In the genomic region with DNA sequence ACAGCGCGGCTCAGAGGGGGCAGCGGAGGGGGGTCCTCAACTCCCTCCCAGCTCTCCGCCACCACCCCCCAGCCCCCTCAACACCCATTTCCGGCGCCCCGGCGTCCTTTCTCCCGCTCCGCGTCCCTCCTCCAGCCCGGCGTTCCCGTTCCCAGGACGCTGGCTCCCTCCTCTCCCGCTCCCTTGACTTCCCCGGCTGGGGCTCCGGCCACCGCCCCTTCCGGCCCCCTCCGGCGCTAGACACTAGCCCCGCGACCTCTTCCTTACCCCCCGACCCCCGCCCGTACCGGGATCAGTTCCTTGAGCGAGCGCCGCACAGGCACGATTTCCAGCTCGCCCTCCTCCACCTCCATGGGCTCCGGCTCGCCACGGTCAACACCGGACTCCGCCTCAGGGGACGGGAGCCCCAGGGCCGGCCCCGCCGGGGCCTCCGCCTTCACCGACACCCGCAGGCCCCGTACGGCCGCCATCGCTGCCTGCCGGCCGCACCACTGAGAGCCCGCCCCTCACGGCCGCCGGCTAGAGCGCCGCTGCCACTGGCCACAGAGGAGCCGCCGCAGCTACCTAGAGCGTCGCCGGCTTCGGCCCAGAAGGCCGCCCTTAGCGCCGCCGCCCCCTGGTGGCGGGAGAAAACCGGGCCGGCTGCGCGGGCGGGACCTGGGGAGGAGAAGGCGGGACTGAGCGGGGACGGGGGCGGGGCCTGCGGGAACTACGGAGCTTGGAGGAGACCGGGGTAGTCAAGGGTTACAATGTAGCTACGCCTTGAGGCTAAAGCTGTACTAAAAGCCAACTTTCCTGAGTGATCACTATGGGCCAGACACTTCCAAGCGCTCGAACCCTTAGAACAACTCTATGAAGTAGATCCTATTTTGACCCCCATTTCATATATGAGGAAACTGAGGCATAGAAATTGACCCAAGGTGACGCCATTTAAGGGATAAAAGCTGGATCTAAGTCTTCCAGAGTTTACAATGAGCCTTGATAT, we compare ENCODE assay signal across 8 cellular contexts. TPM values are rescaled to one million over a fixed set of nuclear protein-coding genes. Genes with fewer than 3 reads are reported as not detected.
DNase-seq lines count a peak whose midpoint lies in the region; TF ChIP-seq lines count a peak whose summit lies in the region.

A gene with protein sequence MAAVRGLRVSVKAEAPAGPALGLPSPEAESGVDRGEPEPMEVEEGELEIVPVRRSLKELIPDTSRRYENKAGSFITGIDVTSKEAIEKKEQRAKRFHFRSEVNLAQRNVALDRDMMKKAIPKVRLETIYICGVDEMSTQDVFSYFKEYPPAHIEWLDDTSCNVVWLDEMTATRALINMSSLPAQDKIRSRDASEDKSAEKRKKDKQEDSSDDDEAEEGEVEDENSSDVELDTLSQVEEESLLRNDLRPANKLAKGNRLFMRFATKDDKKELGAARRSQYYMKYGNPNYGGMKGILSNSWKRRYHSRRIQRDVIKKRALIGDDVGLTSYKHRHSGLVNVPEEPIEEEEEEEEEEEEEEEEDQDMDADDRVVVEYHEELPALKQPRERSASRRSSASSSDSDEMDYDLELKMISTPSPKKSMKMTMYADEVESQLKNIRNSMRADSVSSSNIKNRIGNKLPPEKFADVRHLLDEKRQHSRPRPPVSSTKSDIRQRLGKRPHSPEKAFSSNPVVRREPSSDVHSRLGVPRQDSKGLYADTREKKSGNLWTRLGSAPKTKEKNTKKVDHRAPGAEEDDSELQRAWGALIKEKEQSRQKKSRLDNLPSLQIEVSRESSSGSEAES (minus strand): TSS at position 493 of the 985 bp plus-strand sequence. CDS start 23 bp downstream, at position 470.

- intact Hi-C loops in stomach (cut with DNase I; ENCODE audit: low total_unique reads), result no loop called here

- peak within 1 kb of the TSS; percentile 86 for H3K4me3 ChIP-seq in H7 (ENCODE audit: insufficient read depth, low read depth, low read length)
- H3K4me3 ChIP-seq in Loucy (ENCODE audit: low read length, poor library complexity, severe bottlenecking), result peak within 1 kb of the TSS; percentile 98
- H3K4me3 ChIP-seq in neural cell (ENCODE audit: low read length), result peak within 1 kb of the TSS; percentile 97
- H3K4me3 ChIP-seq in stomach, result peak within 1 kb of the TSS; percentile 78 to 99 (median 94)

- H3K36me3 ChIP-seq in H7 (replicated peaks; ENCODE audit: control insufficient read depth, insufficient read depth, low read length) (peaks cover 4% of the 10 kb centered on the region), Loucy (ENCODE audit: insufficient read depth, low read length) (peaks cover 5% of the 10 kb centered on the region; the same call in 1 of the 2 replicates), neural cell (ENCODE audit: insufficient read depth, low read length) (no peaks in the 10 kb centered on the region), stomach (peaks cover 5 to 30% (median 24%) of the 10 kb centered on the region in 4 donors)

- TF ChIP-seq CTCF in Loucy (conservative IDR thresholded peaks at IDR 0.05; ENCODE audit: low read length) (peak; percentile 79), neural cell (IDR thresholded peaks at IDR 0.05; ENCODE audit: poor library complexity, severe bottlenecking) (peak; percentile 99), stomach (IDR thresholded peaks at IDR 0.05) (peak in 6 of 7 experiments; percentile 40 to 98 (median 93))

- no peaks in the 10 kb centered on the region for H3K27me3 ChIP-seq in H7 (ENCODE audit: control insufficient read depth, insufficient read depth, low read length)
- H3K27me3 ChIP-seq in Loucy (ENCODE audit: insufficient read depth, low read length, poor library complexity, severe bottlenecking), result no peaks in the 10 kb centered on the region
- H3K27me3 ChIP-seq in neural cell (ENCODE audit: insufficient read depth, low read depth, low read length), result no peaks in the 10 kb centered on the region
- no peaks in the 10 kb centered on the region for H3K27me3 ChIP-seq in stomach

- H3K79me2 ChIP-seq in Loucy (ENCODE audit: insufficient read depth, low read length) (peaks cover 48% of the 10 kb centered on the region), neural cell (replicated peaks; ENCODE audit: insufficient read depth, low read length) (peaks cover 33% of the 10 kb centered on the region)

- H3K9me2 ChIP-seq in Loucy (replicated peaks; ENCODE audit: low read depth, low read length) (no peaks in the 10 kb centered on the region), neural cell (ENCODE audit: insufficient read depth, low read length) (no peaks in the 10 kb centered on the region)

- TF ChIP-seq POLR2A in stomach (IDR thresholded peaks at IDR 0.05), result peak in 1 of 4 donors; percentile 78

- H3K9ac ChIP-seq in Loucy (ENCODE audit: low read depth, low read length, poor library complexity, severe bottlenecking) (peak within 1 kb of the TSS; percentile 95), neural cell (ENCODE audit: low read length) (peak within 1 kb of the TSS; percentile 98)

- H4K20me1 ChIP-seq in Loucy (ENCODE audit: insufficient read depth, low read length, poor library complexity, severe bottlenecking) (peaks cover 27% of the 10 kb centered on the region), neural cell (ENCODE audit: insufficient read depth) (no peaks in the 10 kb centered on the region)

- peak within 1 kb of the TSS; percentile 90 for H3K4me2 ChIP-seq in Loucy (ENCODE audit: low read depth, low read length, poor library complexity, severe bottlenecking)
- H3K4me2 ChIP-seq in neural cell (ENCODE audit: low read length), result peak within 1 kb of the TSS; percentile 67

- H3F3A ChIP-seq in Loucy (ENCODE audit: low read depth) (no peaks in the 10 kb centered on the region), neural cell (ENCODE audit: insufficient read depth, low read length, poor library complexity, severe bottlenecking) (no peaks in the 10 kb centered on the region)

- H3K4me1 ChIP-seq in Loucy (ENCODE audit: insufficient read depth, low read length, poor library complexity, severe bottlenecking), result peaks cover 35% of the 10 kb centered on the region
- peaks cover 12 to 35% (median 24%) of the 10 kb centered on the region in 4 donors for H3K4me1 ChIP-seq in stomach

- peak; percentile 57 for TF ChIP-seq RAD21 in neural cell (conservative IDR thresholded peaks at IDR 0.05)

- 1 to 2% (median 1%) methylated on average over 44 to 84 of the region's 84 CpGs for WGBS in stomach, 5 donors

- peak; percentile 93 for DNase-seq in GDM1 (lab: John Stamatoyannopoulos, UW)
- DNase-seq in H7, result peak; percentile 99
- DNase-seq in SHP77 (lab: John Stamatoyannopoulos, UW), result peak; percentile 87 to 92
- peak; percentile 97 for DNase-seq in activated effector memory CD4-positive, alpha-beta T cell treated with anti-CD3 and anti-CD28 coated beads, Interleukin-2, amount 50 U/mL, for 16 hours
- peak; percentile 86 for DNase-seq in fibroblast of the conjunctiva (ENCODE audit: low read depth)
- peak; percentile 94 for DNase-seq in stomach

- peak within 1 kb of the TSS; percentile 99 for H2AFZ ChIP-seq in Loucy (ENCODE audit: low read length)
- peak within 1 kb of the TSS; percentile 99 for H2AFZ ChIP-seq in neural cell (ENCODE audit: low read depth, low read length)

- peak within 1 kb of the TSS; percentile 96 for H3K27ac ChIP-seq in neural cell (ENCODE audit: low read length)
- peak within 1 kb of the TSS; percentile 88 to 96 (median 92) for H3K27ac ChIP-seq in stomach

- peak; percentile 69 for TF ChIP-seq EP300 in neural cell (conservative IDR thresholded peaks at IDR 0.05; ENCODE audit: poor library complexity, severe bottlenecking)
- no peak for TF ChIP-seq EP300 in stomach (IDR thresholded peaks at IDR 0.05)

- H3K9me3 ChIP-seq in Loucy (ENCODE audit: insufficient read depth, low read depth, low read length), result no peaks in the 10 kb centered on the region
- no peaks in the 10 kb centered on the region for H3K9me3 ChIP-seq in neural cell (ENCODE audit: low read length)
- H3K9me3 ChIP-seq in stomach, result no peaks in the 10 kb centered on the region

TF ChIP-seq in neural cell, 6 proteins besides CTCF, POLR2A, EP300 and RAD21:
- TF ChIP-seq MXI1 (conservative IDR thresholded peaks at IDR 0.05; ENCODE audit: poor library complexity, severe bottlenecking), result peak; percentile 68
- TF ChIP-seq POLR2AphosphoS5 (IDR thresholded peaks at IDR 0.05), result peak; percentile 93
- TF ChIP-seq, protein P1, sequence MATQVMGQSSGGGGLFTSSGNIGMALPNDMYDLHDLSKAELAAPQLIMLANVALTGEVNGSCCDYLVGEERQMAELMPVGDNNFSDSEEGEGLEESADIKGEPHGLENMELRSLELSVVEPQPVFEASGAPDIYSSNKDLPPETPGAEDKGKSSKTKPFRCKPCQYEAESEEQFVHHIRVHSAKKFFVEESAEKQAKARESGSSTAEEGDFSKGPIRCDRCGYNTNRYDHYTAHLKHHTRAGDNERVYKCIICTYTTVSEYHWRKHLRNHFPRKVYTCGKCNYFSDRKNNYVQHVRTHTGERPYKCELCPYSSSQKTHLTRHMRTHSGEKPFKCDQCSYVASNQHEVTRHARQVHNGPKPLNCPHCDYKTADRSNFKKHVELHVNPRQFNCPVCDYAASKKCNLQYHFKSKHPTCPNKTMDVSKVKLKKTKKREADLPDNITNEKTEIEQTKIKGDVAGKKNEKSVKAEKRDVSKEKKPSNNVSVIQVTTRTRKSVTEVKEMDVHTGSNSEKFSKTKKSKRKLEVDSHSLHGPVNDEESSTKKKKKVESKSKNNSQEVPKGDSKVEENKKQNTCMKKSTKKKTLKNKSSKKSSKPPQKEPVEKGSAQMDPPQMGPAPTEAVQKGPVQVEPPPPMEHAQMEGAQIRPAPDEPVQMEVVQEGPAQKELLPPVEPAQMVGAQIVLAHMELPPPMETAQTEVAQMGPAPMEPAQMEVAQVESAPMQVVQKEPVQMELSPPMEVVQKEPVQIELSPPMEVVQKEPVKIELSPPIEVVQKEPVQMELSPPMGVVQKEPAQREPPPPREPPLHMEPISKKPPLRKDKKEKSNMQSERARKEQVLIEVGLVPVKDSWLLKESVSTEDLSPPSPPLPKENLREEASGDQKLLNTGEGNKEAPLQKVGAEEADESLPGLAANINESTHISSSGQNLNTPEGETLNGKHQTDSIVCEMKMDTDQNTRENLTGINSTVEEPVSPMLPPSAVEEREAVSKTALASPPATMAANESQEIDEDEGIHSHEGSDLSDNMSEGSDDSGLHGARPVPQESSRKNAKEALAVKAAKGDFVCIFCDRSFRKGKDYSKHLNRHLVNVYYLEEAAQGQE (IDR thresholded peaks at IDR 0.05; ENCODE audit: borderline replicate concordance), result peak; percentile 87
- no peak for TF ChIP-seq EZH2 (IDR thresholded peaks at IDR 0.05; ENCODE audit: borderline replicate concordance, insufficient read depth, low read length, poor library complexity, severe bottlenecking)
- TF ChIP-seq TAF1 (IDR thresholded peaks at IDR 0.05; ENCODE audit: low read depth), result peak; percentile 83
- TF ChIP-seq SMC3 (conservative IDR thresholded peaks at IDR 0.05; ENCODE audit: poor library complexity), result peak; percentile 73

RNA-seq across cellular contexts. Expression of the gene that starts here (rescaled TPM):
- total RNA-seq in H7 (2014; rRNA removed; shearing (Covaris generic)), result 17.5 and 28.0 TPM in 2 replicates
- polyA plus RNA-seq in neural cell, result 47.0 and 132 TPM in 2 replicates
- 51.4 and 61.9 TPM in 2 replicates for polyA minus RNA-seq in neural cell
- total RNA-seq in stomach, result 10 to 100 TPM in 4 of 5 donors, 1 to 10 TPM in 1; 7.6 to 40.6 (median 28.1) TPM
- 10 to 100 TPM in 2 of 3 donors, 1 to 10 TPM in 1; 8.6 to 31.0 (median 19.1) TPM for polyA plus RNA-seq in stomach

Comparison
In these comparisons a context has a peak if more than half of its experiments do, and no peak if none do; other contexts are left out.
1. Peak in every context shown above with its lines: DNase-seq, H3K4me3 ChIP-seq and H3K27ac ChIP-seq.